Comparison of ENCODE assay signal across 1 cellular context in the genomic region with DNA sequence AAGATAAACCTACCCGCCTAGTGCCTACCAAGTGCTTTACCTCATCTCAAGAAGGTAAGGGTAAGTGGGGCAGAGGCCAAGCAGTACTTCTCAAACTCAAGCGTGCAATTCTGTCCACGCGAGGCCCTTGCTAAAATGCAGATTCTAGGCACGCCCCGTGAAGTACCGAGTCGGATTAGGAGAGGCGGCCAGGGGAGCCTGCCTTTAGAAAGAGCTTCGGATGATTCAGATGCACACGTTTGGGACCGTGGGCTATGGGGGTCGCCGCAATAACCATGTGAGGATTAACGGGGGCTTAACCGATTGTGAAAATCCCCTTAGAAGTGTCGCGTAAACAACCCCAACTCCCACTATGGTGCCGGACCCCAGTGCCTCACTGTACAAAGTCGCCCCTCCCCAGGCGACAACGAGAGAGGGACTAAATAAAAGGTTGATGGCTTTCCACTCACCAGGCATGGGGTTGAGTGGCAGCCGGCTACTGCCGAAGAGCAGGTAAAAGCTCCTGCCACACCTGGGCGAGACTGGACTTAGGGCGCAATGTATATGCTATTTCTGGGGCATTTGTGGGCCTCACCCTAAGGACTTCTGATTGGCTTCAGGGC.
TF ChIP-seq lines count a peak whose summit lies in the region.

No MANE protein-coding gene starts in this region.

TF ChIP-seq in IMR-90, 13 proteins besides CTCF, POLR2A, EP300 and RAD21:
- TF ChIP-seq MAFK (IDR thresholded peaks at IDR 0.05; ENCODE audit: low read depth, low read length) (no peak), RFX5 (IDR thresholded peaks at IDR 0.05; ENCODE audit: low read depth, low read length) (no peak), CHD1 (IDR thresholded peaks at IDR 0.05; ENCODE audit: low read depth, low read length) (no peak), USF2 (IDR thresholded peaks at IDR 0.05; ENCODE audit: low read depth, low read length) (no peak), SMC3 (IDR thresholded peaks at IDR 0.05; ENCODE audit: low read depth, low read length) (no peak), BHLHE40 (IDR thresholded peaks at IDR 0.05; ENCODE audit: low read depth, low read length) (no peak), MXI1 (IDR thresholded peaks at IDR 0.05; ENCODE audit: borderline replicate concordance, low read depth, low read length) (no peak), ELK1 (IDR thresholded peaks at IDR 0.05; ENCODE audit: borderline replicate concordance, low read depth, low read length) (no peak)
TF ChIP-seq in IMR-90: peak in this region for 0.
